In genomic region chr1:41721039-41721438, GRCh38 we compare ENCODE assay signal across 16 cellular contexts.
DNase-seq lines count a peak whose midpoint lies in the region; ATAC-seq, FAIRE-seq and TF ChIP-seq lines count a peak whose summit lies in the region.
"Had no signal": no experiment of that assay in that cellular context is flagged by ENCODE, and none has a peak within 500 bp of the region (broad histone marks: within the 10 kb centered on the region; RNA-seq: fewer than 3 reads in every experiment).

No MANE protein-coding gene starts in this region.

- peak overlapping the region; percentile 83 for H3K4me2 ChIP-seq in GM12878 (ENCODE audit: control insufficient read depth, insufficient read depth)

- H3K27ac ChIP-seq in CD4-positive, CD25-positive, alpha-beta regulatory T cell (ENCODE audit: insufficient read depth, low read length, poor library complexity, severe bottlenecking) = no peak overlapping the region
- H3K27ac ChIP-seq in GM12878 (ENCODE audit: control insufficient read depth, insufficient read depth) = peak overlapping the region; percentile 21; the same call in 1 of the 2 replicates
- H3K27ac ChIP-seq: cardiac muscle cell, RWPE1, tibial artery had no signal

- no TSS peak for BruUV-seq in GM12878 (replicated peaks; lab: Mats Ljungman, UMichigan)

- H3K27me3 Mint-ChIP-seq in CD4-positive, CD25-positive, alpha-beta regulatory T cell = no peaks in the 10 kb centered on the region

- TF ChIP-seq RAD21 in GM12878 (IDR thresholded peaks at IDR 0.05; ENCODE audit: insufficient read depth, low read depth, low read length) = no peak

- intact Hi-C loops in GM12878 (cut with micrococcal nuclease; ENCODE audit: unreplicated experiment) = loop anchor here (10.0 kb wide), 2 partner anchors 234 to 314 kb away; no protein-coding TSS in a partner anchor

- peaks cover 9% of the 10 kb centered on the region for H3K4me1 ChIP-seq in CD4-positive, CD25-positive, alpha-beta regulatory T cell (ENCODE audit: control insufficient read depth, insufficient read depth, low read length, poor library complexity, severe bottlenecking)
- peaks cover 70% of the 10 kb centered on the region for H3K4me1 ChIP-seq in GM12878 (ENCODE audit: control insufficient read depth, insufficient read depth, low read length)
- H3K4me1 ChIP-seq: tibial artery had no signal

- H3K36me3 ChIP-seq in CD4-positive, CD25-positive, alpha-beta regulatory T cell (ENCODE audit: control insufficient read depth, insufficient read depth, low read length) = no peaks in the 10 kb centered on the region
- no peaks in the 10 kb centered on the region for H3K36me3 ChIP-seq in GM12878 (ENCODE audit: control insufficient read depth in 2 of 2, insufficient read depth in 2 of 2, low read length in 1 of 2)
- H3K36me3 ChIP-seq: cardiac muscle cell, tibial artery had no signal

- TF ChIP-seq EP300 in GM12878 (IDR thresholded peaks at IDR 0.05; ENCODE audit: borderline replicate concordance in 1 of 2, control insufficient read depth in 1 of 2, low read depth in 2 of 2, low read length in 2 of 2) = no peak

- H4K20me1 ChIP-seq in GM12878 (ENCODE audit: control insufficient read depth, insufficient read depth) = no peaks in the 10 kb centered on the region

- CTCF ChIA-PET in GM12878 (lab: Yijun Ruan, JAX) = interaction anchor here (0.7 to 2.9 kb wide), 4 partner anchors 12 to 143 kb away, joined by 3 to 12 read pairs (median 4); no protein-coding TSS in a partner anchor

- in situ Hi-C loops in GM12878 (cut with MboI) = no loop called here

- TF ChIP-seq CTCF in GM12865 (IDR thresholded peaks at IDR 0.05; ENCODE audit: insufficient read depth, low read depth, low read length, missing control alignments) (no peak), GM12878 (IDR thresholded peaks at IDR 0.05 in 2 of 3, conservative IDR thresholded peaks at IDR 0.05 in 1 of 3; ENCODE audit: control insufficient read depth in 2 of 3, extremely low read depth in 1 of 3, insufficient read depth in 1 of 3, low read depth in 3 of 3, low read length in 3 of 3) (no peak)

- H3K27ac Mint-ChIP-seq in CD4-positive, CD25-positive, alpha-beta regulatory T cell = peak overlapping the region in 2 of 3 donors; percentile 53 to 88
- H3K27ac Mint-ChIP-seq: endodermal cell, nephron progenitor cell had no signal

- no peak overlapping the region for H3K9ac ChIP-seq in GM12878 (ENCODE audit: control insufficient read depth, insufficient read depth, low read length)

- SMC1A ChIA-PET in GM12878 (lab: Charles Lee; ENCODE audit: uncharacterized antibody, unreplicated experiment) = interaction anchor here (1.1 to 4.6 kb wide), 9 partner anchors 12 to 146 kb away, joined by 3 to 31 read pairs (median 7); no protein-coding TSS in a partner anchor

- H3K9me3 ChIP-seq in CD4-positive, CD25-positive, alpha-beta regulatory T cell (ENCODE audit: control insufficient read depth in 2 of 2, low read length in 2 of 2) = no peaks in the 10 kb centered on the region
- no peaks in the 10 kb centered on the region for H3K9me3 ChIP-seq in GM12878 (replicated peaks; ENCODE audit: control insufficient read depth, insufficient read depth, low read length)
- H3K9me3 ChIP-seq: tibial artery had no signal

- H3K79me2 ChIP-seq in GM12878 (ENCODE audit: control insufficient read depth, insufficient read depth, low read length) = no peaks in the 10 kb centered on the region; the same call in 1 of the 2 replicates

- FAIRE-seq in GM12878 (lab: Jason Lieb, UNC) = peak; percentile 83

- peak overlapping the region; percentile 38 to 92 (median 76) for H3K4me3 Mint-ChIP-seq in CD4-positive, CD25-positive, alpha-beta regulatory T cell
- H3K4me3 Mint-ChIP-seq: CD14-positive monocyte, endodermal cell, nephron progenitor cell had no signal

- POLR2A ChIA-PET in GM12878 (lab: Charles Lee) = interaction anchor here (0.7 to 3.3 kb wide), 4 partner anchors 7 to 59 kb away, joined by 3 to 16 read pairs (median 4); no protein-coding TSS in a partner anchor

- no peaks in the 10 kb centered on the region for H3K36me3 Mint-ChIP-seq in CD4-positive, CD25-positive, alpha-beta regulatory T cell
- H3K36me3 Mint-ChIP-seq: CD14-positive monocyte had no signal

- RAD21 ChIA-PET in GM12878 (lab: Charles Lee; ENCODE audit: unreplicated experiment) = interaction anchor here (1.8 to 14.9 kb wide), 2 partner anchors 22 to 60 kb away, joined by 6 to 262 read pairs; no protein-coding TSS in a partner anchor

- peak in 1 of 2 donors; percentile 42 for ATAC-seq in CD4-positive, CD25-positive, alpha-beta regulatory T cell (ENCODE audit: low read depth in 2 of 2)
- peak; percentile 60 for ATAC-seq in HG03342 (IDR thresholded peaks at IDR 0.05; ENCODE audit: unreplicated experiment)
- peak; percentile 80 for ATAC-seq in GM12878
- ATAC-seq in HG02840 (IDR thresholded peaks at IDR 0.05; ENCODE audit: low FRiP score, unreplicated experiment) = no peak
- ATAC-seq in HG03520 (IDR thresholded peaks at IDR 0.05; ENCODE audit: unreplicated experiment) = no peak

- no peak for TF ChIP-seq POLR2A in GM12878 (IDR thresholded peaks at IDR 0.05; ENCODE audit: low read depth, low read length)

- peak overlapping the region; percentile 68 for H3K4me3 ChIP-seq in CD4-positive, CD25-positive, alpha-beta regulatory T cell (ENCODE audit: low read depth, low read length)
- no peak overlapping the region for H3K4me3 ChIP-seq in GM12865 (ENCODE audit: low read depth, low read length)
- H3K4me3 ChIP-seq in GM12878 = no peak overlapping the region
- H3K4me3 ChIP-seq: cardiac muscle cell, tibial artery had no signal

- no peaks in the 10 kb centered on the region for H3K27me3 ChIP-seq in CD4-positive, CD25-positive, alpha-beta regulatory T cell (ENCODE audit: control insufficient read depth, insufficient read depth, low read length)
- no peaks in the 10 kb centered on the region for H3K27me3 ChIP-seq in GM12878 (replicated peaks in 1 of 2; ENCODE audit: control insufficient read depth in 2 of 2, insufficient read depth in 2 of 2, low read length in 1 of 2)
- H3K27me3 ChIP-seq: cardiac muscle cell, tibial artery had no signal

- 2% methylated on average over 12 of the region's 12 CpGs for WGBS in GM12878 (ENCODE audit: insufficient coverage, insufficient replicate concordance, low lambda C conversion rate, missing lambda C conversion rate)

- H3K9me3 Mint-ChIP-seq in CD4-positive, CD25-positive, alpha-beta regulatory T cell = no peaks in the 10 kb centered on the region
- H3K9me3 Mint-ChIP-seq: endodermal cell, nephron progenitor cell had no signal

- peak in 2 of 3 donors; percentile 28 to 66 for DNase-seq in CD4-positive, CD25-positive, alpha-beta regulatory T cell
- peak; percentile 57 for DNase-seq in GM12865 (ENCODE audit: low read depth)
- no peak for DNase-seq in GM12878 (ENCODE audit: low read depth, low spot score)
- no peak for DNase-seq in NCI-H524 (lab: John Stamatoyannopoulos, UW)
- DNase-seq: activated naive CD4-positive, alpha-beta T cell treated with anti-CD3 and anti-CD28 coated beads, Interleukin-2, amount 50 U/mL, for 16 hours; endodermal cell; NCI-H2029 treated with DMSO at 0.1 percent for 48 hours; nephron progenitor cell; retina; tibial artery had no signal

- H2AFZ ChIP-seq in GM12878 (ENCODE audit: control insufficient read depth, low read depth, low read length) = no peak overlapping the region; the same call in 1 of the 2 replicates

- peaks cover 8 to 45% (median 26%) of the 10 kb centered on the region in 4 donors for H3K4me1 Mint-ChIP-seq in CD4-positive, CD25-positive, alpha-beta regulatory T cell
- H3K4me1 Mint-ChIP-seq: endodermal cell had no signal

TF ChIP-seq in GM12878, 131 proteins besides CTCF, POLR2A, EP300 and RAD21 (continues in another document):
- TF ChIP-seq SPI1 (IDR thresholded peaks at IDR 0.05; ENCODE audit: borderline replicate concordance, insufficient read depth, low read depth, low read length) = no peak
- TF ChIP-seq RELB (IDR thresholded peaks at IDR 0.05; ENCODE audit: low read depth) = peak; percentile 41; the same call in 1 of the 2 replicates
- peak; percentile 26 for TF ChIP-seq SKIL (IDR thresholded peaks at IDR 0.05; ENCODE audit: low read depth, poor library complexity, severe bottlenecking)

Comparison
In these comparisons a context has a peak if more than half of its experiments do, and no peak if none do; other contexts are left out.
1. ATAC-seq: peak in HG03342 (single experiment) and GM12878 (single experiment); none in HG02840 (single experiment) and HG03520 (single experiment).
2. DNase-seq: peak in CD4-positive, CD25-positive, alpha-beta regulatory T cell (2 of 3) and GM12865 (single experiment); none in GM12878 (single experiment) and NCI-H524 (0 of 2).